Comparison of ENCODE assay signal across 2 cellular contexts in the genomic region with DNA sequence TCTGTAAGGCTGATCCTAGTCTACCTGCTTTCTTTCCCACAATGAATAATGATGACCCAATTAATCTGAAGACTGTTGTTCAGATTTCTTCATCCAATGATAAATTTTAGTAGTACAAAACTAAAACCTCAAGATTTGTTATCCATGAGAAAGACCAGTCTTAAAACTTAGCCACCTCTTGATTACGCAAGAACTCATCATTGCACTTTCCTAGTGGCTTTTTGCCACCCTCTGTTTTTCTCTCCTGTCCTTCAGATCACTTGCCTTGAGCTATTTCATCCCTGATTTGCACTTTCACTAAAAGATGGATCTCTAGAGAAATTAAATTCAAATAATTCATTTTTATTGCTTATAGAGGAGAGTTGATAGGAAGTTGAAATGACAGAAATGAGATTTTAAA.
TF ChIP-seq lines count a peak whose summit lies in the region.

No MANE protein-coding gene starts in this region.

TF ChIP-seq in A549, 52 proteins besides CTCF, POLR2A, EP300 and RAD21 (continued from another document):
- no peak for TF ChIP-seq ESRRA (IDR thresholded peaks at IDR 0.05; ENCODE audit: borderline replicate concordance, low read length)

TF ChIP-seq in H1, 55 proteins besides CTCF, POLR2A, EP300 and RAD21 (continued from another document):
- TF ChIP-seq CTBP2 (IDR thresholded peaks at IDR 0.05; ENCODE audit: borderline replicate concordance, insufficient read depth, insufficient read length, low read length): no peak
